9 cellular contexts compared by ENCODE assay signal in the genomic region with DNA sequence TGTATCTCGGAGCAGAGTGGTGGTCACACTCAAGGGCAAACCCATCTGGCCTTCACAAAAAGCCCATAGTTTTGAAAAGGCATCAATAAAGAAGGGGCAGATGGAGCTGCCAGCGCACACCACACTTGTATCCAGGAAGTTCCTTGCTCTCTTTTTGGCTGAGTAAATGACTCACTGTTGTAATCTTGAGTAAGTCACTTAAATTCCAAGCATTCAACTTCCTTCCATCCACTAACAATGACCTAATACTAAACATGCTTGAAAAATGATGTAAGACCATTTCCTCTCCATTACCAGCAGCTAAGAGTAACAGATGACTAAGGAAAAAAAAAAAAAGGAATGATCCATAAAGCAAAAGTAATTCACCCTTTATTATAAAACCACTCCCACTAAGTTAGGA. TPM values are rescaled to one million over a fixed set of nuclear protein-coding genes. Genes with fewer than 3 reads are reported as not detected.
DNase-seq lines count a peak whose midpoint lies in the region; ATAC-seq and TF ChIP-seq lines count a peak whose summit lies in the region.
"Had no signal": no experiment of that assay in that cellular context is flagged by ENCODE, and none has a peak within 500 bp of the region (broad histone marks: within the 10 kb centered on the region; RNA-seq: fewer than 3 reads in every experiment).

No MANE protein-coding gene starts in this region.

- H3K4me1 ChIP-seq in SJCRH30 = peaks cover 49% of the 10 kb centered on the region
- peaks cover 51% of the 10 kb centered on the region for H3K4me1 ChIP-seq in psoas muscle

- TF ChIP-seq CTCF in fibroblast of the aortic adventitia (IDR thresholded peaks at IDR 0.05; ENCODE audit: insufficient read depth, low read length) (no peak), psoas muscle (IDR thresholded peaks at IDR 0.05) (no peak)

- intact Hi-C loops in psoas muscle (cut with DNase I) = no loop called here

- H3K27me3 ChIP-seq in SJCRH30 (no peaks in the 10 kb centered on the region), psoas muscle (ENCODE audit: insufficient read depth in 3 of 3, low read length in 2 of 3) (no peaks in the 10 kb centered on the region)

- 35 to 53% (median 44%) methylated on average over 2 of the region's 2 CpGs for WGBS in psoas muscle, 3 donors

- H3K36me3 ChIP-seq in SJCRH30 (no peaks in the 10 kb centered on the region), psoas muscle (ENCODE audit: insufficient read depth in 1 of 2, low read depth in 1 of 2) (no peaks in the 10 kb centered on the region)

- DNase-seq in GM04503 (ENCODE audit: low read depth) (peak; percentile 98), SJCRH30 (peak in 1 of 2 experiments; percentile 47), fibroblast of the aortic adventitia (ENCODE audit: low read depth) (peak; percentile 99), psoas muscle (peak; percentile 50 to 58)
- DNase-seq in stimulated activated CD4-positive, alpha-beta T cell treated with anti-CD3 and anti-CD28 coated beads, Interleukin-4, amount 100 ng/mL, for 4 hours = no peak
- DNase-seq in stimulated activated naive CD4-positive, alpha-beta T cell (lab: John Stamatoyannopoulos, UW) = no peak

- H3K27ac ChIP-seq in SJCRH30 (peak overlapping the region; percentile 34), psoas muscle (peak overlapping the region; percentile 77)
- H3K27ac ChIP-seq: VCaP had no signal

- H3K9me3 ChIP-seq in SJCRH30 (replicated peaks) (no peaks in the 10 kb centered on the region), psoas muscle (no peaks in the 10 kb centered on the region)

- no peak overlapping the region for H3K4me3 ChIP-seq in SJCRH30
- no peak overlapping the region for H3K4me3 ChIP-seq in fibroblast of the aortic adventitia (ENCODE audit: low read depth, low read length)
- H3K4me3 ChIP-seq in psoas muscle = no peak overlapping the region

- peak; percentile 76 to 84 (median 80) for ATAC-seq in psoas muscle
- no peak for ATAC-seq in GM21526 (IDR thresholded peaks at IDR 0.05; ENCODE audit: low FRiP score, unreplicated experiment)
- ATAC-seq in HG03280 (IDR thresholded peaks at IDR 0.05; ENCODE audit: unreplicated experiment) = no peak

RNA-seq across cellular contexts. Expression of a gene that starts 32.4 kb away (rescaled TPM):
- total RNA-seq in SJCRH30 (2014; rRNA removed; shearing (Covaris generic)) = 1.5 and 1.6 TPM in 2 replicates
- total RNA-seq in fibroblast of the aortic adventitia (ENCODE audit: low replicate concordance) (0.36 and 0.74 TPM in 2 replicates), psoas muscle (100 to 1,000 TPM; 137 to 469 (median 301) TPM)
- polyA plus RNA-seq in psoas muscle = 100 to 1,000 TPM in 1 of 3 donors, 10 to 100 TPM in 2; 55.1 to 204 (median 61.1) TPM

Comparison
In these comparisons a context has a peak if more than half of its experiments do, and no peak if none do; other contexts are left out.
1. DNase-seq: peak in GM04503 (single experiment), fibroblast of the aortic adventitia (single experiment) and psoas muscle (2 of 2); none in stimulated activated CD4-positive, alpha-beta T cell treated with anti-CD3 and anti-CD28 coated beads, Interleukin-4, amount 100 ng/mL, for 4 hours (0 of 2) and stimulated activated naive CD4-positive, alpha-beta T cell (0 of 6).
2. ATAC-seq: peak in psoas muscle (4 of 4); none in GM21526 (single experiment) and HG03280 (single experiment).
3. RNA of a gene that starts 32.4 kb away (total RNA-seq): 137 to 469 TPM in psoas muscle; 1.5 to 1.6 TPM in SJCRH30 and 0.36 to 0.74 TPM in fibroblast of the aortic adventitia; every median in the first group is over 10 times any median in the second.